Comparison of ENCODE assay signal across 21 cellular contexts in the genomic region with DNA sequence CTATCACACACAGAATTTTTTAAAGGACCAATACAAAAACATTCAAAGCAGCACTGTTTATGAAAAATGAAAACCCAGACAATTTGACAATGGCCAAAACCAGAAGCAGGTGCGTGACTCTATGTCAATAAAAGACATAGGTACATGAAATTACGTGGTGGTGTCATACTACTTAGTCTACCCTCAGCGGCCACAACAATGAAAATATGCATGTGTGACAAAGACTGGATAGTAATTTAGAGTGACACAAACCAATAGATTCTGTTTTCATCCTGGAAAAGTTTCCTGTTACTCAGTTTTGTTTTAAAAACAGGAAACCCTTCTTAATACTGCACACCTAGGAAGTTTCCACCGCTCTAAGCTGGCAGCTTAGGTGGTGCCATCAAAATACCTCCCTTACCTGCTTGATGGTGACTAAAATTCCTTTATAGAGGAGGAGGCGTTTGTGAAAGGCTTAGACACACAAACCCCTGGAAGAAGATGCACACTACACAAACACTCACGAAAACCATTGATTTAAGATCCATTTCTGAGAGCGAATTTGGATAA. TPM values are rescaled to one million over a fixed set of nuclear protein-coding genes. Genes with fewer than 3 reads are reported as not detected.
DNase-seq lines count a peak whose midpoint lies in the region; ATAC-seq and TF ChIP-seq lines count a peak whose summit lies in the region.
"Had no signal": no experiment of that assay in that cellular context is flagged by ENCODE, and none has a peak within 500 bp of the region (broad histone marks: within the 10 kb centered on the region; RNA-seq: fewer than 3 reads in every experiment).

No MANE protein-coding gene starts in this region.

- no peak overlapping the region for H3K4me3 Mint-ChIP-seq in activated T-cell treated with anti-CD3 and anti-CD28 coated beads, Interleukin-2, amount 50 U/mL, for 24 hours
- no peak overlapping the region for H3K4me3 Mint-ChIP-seq in CD8-positive, alpha-beta T cell
- no peak overlapping the region for H3K4me3 Mint-ChIP-seq in T-helper 17 cell

- 95% methylated on average over 7 of the region's 7 CpGs for WGBS in heart right ventricle, 2 donors

- H3K9me3 ChIP-seq in CD8-positive, alpha-beta T cell (ENCODE audit: low read length) = no peaks in the 10 kb centered on the region
- no peaks in the 10 kb centered on the region for H3K9me3 ChIP-seq in T-helper 17 cell (ENCODE audit: control insufficient read depth, low read length, poor library complexity, severe bottlenecking)
- H3K9me3 ChIP-seq in heart right ventricle = no peaks in the 10 kb centered on the region
- H3K9me3 ChIP-seq: BE2C, neutrophil, prostate gland, tibial nerve had no signal

- intact Hi-C loops in CD8-positive, alpha-beta T cell (cut with DNase I, micrococcal nuclease) = no loop called here
- intact Hi-C loops in heart right ventricle (cut with DNase I) = no loop called here

- no peak for TF ChIP-seq CTCF in CD8-positive, alpha-beta T cell (IDR thresholded peaks at IDR 0.05)
- no peak for TF ChIP-seq CTCF in heart right ventricle (IDR thresholded peaks at IDR 0.05)

- no peak overlapping the region for H3K4me3 ChIP-seq in CD8-positive, alpha-beta T cell (ENCODE audit: low read depth, low read length)
- H3K4me3 ChIP-seq in heart right ventricle = no peak overlapping the region
- H3K4me3 ChIP-seq: PC-9, prostate gland, SK-N-MC, tibial nerve had no signal

- H3K4me1 ChIP-seq in CD8-positive, alpha-beta T cell (ENCODE audit: insufficient read depth, low read length) = no peaks in the 10 kb centered on the region
- H3K4me1 ChIP-seq in heart right ventricle = peaks cover 0 to 6% (median 0%) of the 10 kb centered on the region in 9 donors
- H3K4me1 ChIP-seq: BE2C, prostate gland, tibial nerve had no signal

- H3K27ac ChIP-seq in CD8-positive, alpha-beta T cell (ENCODE audit: low read depth, low read length) = no peak overlapping the region
- H3K27ac ChIP-seq in heart right ventricle = no peak overlapping the region
- H3K27ac ChIP-seq: neutrophil, PC-9, prostate gland, SK-N-MC, tibial nerve had no signal

- H3K36me3 ChIP-seq in CD8-positive, alpha-beta T cell (ENCODE audit: insufficient read depth, low read length) = no peaks in the 10 kb centered on the region
- peaks cover 0 to 67% (median 0%) of the 10 kb centered on the region in 9 donors for H3K36me3 ChIP-seq in heart right ventricle
- H3K36me3 ChIP-seq: BE2C, neutrophil, prostate gland had no signal

- ATAC-seq in CD8-positive, alpha-beta T cell = peak; percentile 17
- peak; percentile 67 for ATAC-seq in T-helper 17 cell
- ATAC-seq in heart right ventricle = no peak
- ATAC-seq in GM21576 (IDR thresholded peaks at IDR 0.05; ENCODE audit: unreplicated experiment) = no peak
- ATAC-seq: activated CD4-positive, CD25-positive, alpha-beta regulatory T cell treated with anti-CD3 and anti-CD28 coated beads, Interleukin-2, amount 50 U/mL, for 24 hours; sciatic nerve had no signal

- peak overlapping the region; percentile 45 for H3K27ac Mint-ChIP-seq in activated T-cell treated with anti-CD3 and anti-CD28 coated beads, Interleukin-2, amount 50 U/mL, for 24 hours
- peak overlapping the region; percentile 53 for H3K27ac Mint-ChIP-seq in CD8-positive, alpha-beta T cell
- peak overlapping the region; percentile 84 for H3K27ac Mint-ChIP-seq in T-helper 17 cell

- CTCF ChIA-PET in CD8-positive, alpha-beta T cell (lab: Charles Lee) = no interaction called here

- POLR2A ChIA-PET in CD8-positive, alpha-beta T cell (lab: Charles Lee) = no interaction called here

- DNase-seq in activated T-cell treated with anti-CD3 and anti-CD28 coated beads, Interleukin-2, amount 50 U/mL, for 24 hours = no peak
- DNase-seq in activated T-cell treated with anti-CD3 and anti-CD28 coated beads for 4 hours (no peak), T-helper 17 cell (no peak), heart right ventricle (no peak)
- no peak for DNase-seq in CD8-positive, alpha-beta T cell
- DNase-seq in central memory CD4-positive, alpha-beta T cell = peak; percentile 37
- DNase-seq: activated effector memory CD4-positive, alpha-beta T cell treated with Interleukin-2 at 50 U/mL for 16 hours; amniotic stem cell; BE2C; foreskin melanocyte; NCI-H1092; NCI-H187 treated with DMSO at 0.1 percent for 48 hours; NCI-H524; PC-9 had no signal

- H3K4me1 Mint-ChIP-seq in activated T-cell treated with anti-CD3 and anti-CD28 coated beads, Interleukin-2, amount 50 U/mL, for 24 hours (ENCODE audit: low read depth) = peaks cover 14% of the 10 kb centered on the region
- peaks cover 2% of the 10 kb centered on the region for H3K4me1 Mint-ChIP-seq in CD8-positive, alpha-beta T cell (ENCODE audit: low read depth)
- peaks cover 13% of the 10 kb centered on the region for H3K4me1 Mint-ChIP-seq in T-helper 17 cell

- no peaks in the 10 kb centered on the region for H3K9me3 Mint-ChIP-seq in activated T-cell treated with anti-CD3 and anti-CD28 coated beads, Interleukin-2, amount 50 U/mL, for 24 hours
- H3K9me3 Mint-ChIP-seq in CD8-positive, alpha-beta T cell = no peaks in the 10 kb centered on the region

- no peaks in the 10 kb centered on the region for H3K27me3 Mint-ChIP-seq in activated T-cell treated with anti-CD3 and anti-CD28 coated beads, Interleukin-2, amount 50 U/mL, for 24 hours
- no peaks in the 10 kb centered on the region for H3K27me3 Mint-ChIP-seq in CD8-positive, alpha-beta T cell (ENCODE audit: low read depth)
- no peaks in the 10 kb centered on the region for H3K27me3 Mint-ChIP-seq in T-helper 17 cell

- H3K36me3 Mint-ChIP-seq in activated T-cell treated with anti-CD3 and anti-CD28 coated beads, Interleukin-2, amount 50 U/mL, for 24 hours (ENCODE audit: low read depth) = peaks cover under 1% of the 10 kb centered on the region
- peaks cover 15% of the 10 kb centered on the region for H3K36me3 Mint-ChIP-seq in CD8-positive, alpha-beta T cell
- H3K36me3 Mint-ChIP-seq in T-helper 17 cell (ENCODE audit: low read depth) = peaks cover under 1% of the 10 kb centered on the region

- no peaks in the 10 kb centered on the region for H3K27me3 ChIP-seq in CD8-positive, alpha-beta T cell (ENCODE audit: insufficient read depth, low read length)
- no peaks in the 10 kb centered on the region for H3K27me3 ChIP-seq in heart right ventricle
- H3K27me3 ChIP-seq: BE2C, neutrophil, tibial nerve had no signal

RNA-seq across cellular contexts. Expression of a gene that starts 15.1 kb away (rescaled TPM):
- total RNA-seq in CD8-positive, alpha-beta T cell = 10 to 100 TPM; 21.2 to 21.4 TPM
- total RNA-seq in T-helper 17 cell = 10 to 100 TPM; 22.5 to 32.8 TPM
- total RNA-seq in heart right ventricle = 10 to 100 TPM in 1 of 10 donors, 1 to 10 TPM in 9; 4.9 to 13.9 (median 7.8) TPM
- polyA plus RNA-seq in heart right ventricle = 10 to 100 TPM in 1 of 2 donors, 1 to 10 TPM in 1; 4.1 to 10.1 TPM

RNA-seq across cellular contexts. Expression of a gene that starts 29.8 kb away (rescaled TPM):
- 1 to 10 TPM; 8.6 to 9.5 TPM for total RNA-seq in CD8-positive, alpha-beta T cell
- total RNA-seq in T-helper 17 cell (10 to 100 TPM; 15.7 to 20.5 TPM), heart right ventricle (10 to 100 TPM; 19.3 to 30.9 (median 25.5) TPM)
- 10 to 100 TPM in 1 of 2 donors, 1 to 10 TPM in 1; 8.7 to 12.0 TPM for polyA plus RNA-seq in heart right ventricle

RNA-seq across cellular contexts. Expression of a gene that starts 35.9 kb away (rescaled TPM):
- total RNA-seq in CD8-positive, alpha-beta T cell = 100 to 1,000 TPM; 340 to 343 TPM
- total RNA-seq in T-helper 17 cell = 100 to 1,000 TPM; 273 to 335 TPM
- total RNA-seq in heart right ventricle = 100 to 1,000 TPM; 140 to 185 (median 165) TPM
- polyA plus RNA-seq in heart right ventricle = 100 to 1,000 TPM in 1 of 2 donors, 10 to 100 TPM in 1; 39.7 to 228 TPM

Comparison
In these comparisons a context has a peak if more than half of its experiments do, and no peak if none do; other contexts are left out.
1. ATAC-seq: peak in CD8-positive, alpha-beta T cell (single experiment) and T-helper 17 cell (single experiment); none in heart right ventricle (0 of 8) and GM21576 (single experiment).
2. Peak in every context shown above with its lines, with median percentiles within 50 percentile points of each other: H3K27ac Mint-ChIP-seq.